Comparison of ENCODE assay signal across 12 cellular contexts in the genomic region with DNA sequence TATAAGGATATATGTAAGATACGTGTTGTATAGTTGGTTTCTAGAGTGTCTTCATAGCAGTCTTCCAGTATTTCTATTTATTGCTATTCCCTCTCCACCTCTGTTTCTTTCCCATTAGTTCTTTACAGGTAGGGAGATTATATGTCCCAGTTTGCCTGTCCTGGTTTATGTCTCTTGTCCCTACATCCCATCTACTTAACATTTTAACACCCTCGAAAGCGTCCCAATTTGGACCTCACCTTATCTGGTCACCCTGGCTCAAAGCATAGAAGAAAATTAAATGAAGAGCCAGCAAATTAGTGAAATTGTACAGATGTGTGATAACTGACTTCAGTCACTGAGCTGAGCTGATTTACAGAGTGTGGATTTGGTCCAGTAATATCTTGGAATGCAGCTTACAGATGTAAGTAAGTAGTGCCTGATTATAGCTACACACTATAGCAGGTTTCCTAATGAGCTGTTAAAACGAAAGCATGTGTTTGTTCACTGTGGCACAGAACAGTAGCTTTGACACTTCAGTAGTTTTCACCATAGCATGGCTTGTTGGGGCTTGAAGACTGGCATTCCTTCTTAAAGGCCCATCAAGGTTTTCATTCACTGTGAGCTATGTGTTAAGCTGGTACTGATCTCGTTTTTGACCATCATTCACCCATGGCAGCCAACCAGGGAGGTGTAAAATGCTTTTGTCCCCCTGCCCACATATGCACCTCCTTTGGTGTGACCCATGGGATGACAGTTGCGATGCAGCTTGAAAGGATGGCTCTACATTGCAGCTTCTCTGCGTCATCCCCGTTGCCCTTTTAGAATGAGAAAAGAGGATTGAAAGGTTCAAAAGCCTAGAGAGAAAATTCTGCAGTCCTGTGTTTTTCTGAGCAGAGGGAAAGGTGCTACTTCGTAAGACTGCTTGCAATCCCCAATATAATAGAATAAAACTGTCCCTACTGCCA.
DNase-seq lines count a peak whose midpoint lies in the region; ATAC-seq and TF ChIP-seq lines count a peak whose summit lies in the region.
"Had no signal": no experiment of that assay in that cellular context is flagged by ENCODE, and none has a peak within 500 bp of the region (broad histone marks: within the 10 kb centered on the region; RNA-seq: fewer than 3 reads in every experiment).

No MANE protein-coding gene starts in this region.

- no peak for TF ChIP-seq POLR2A in NB4 (IDR thresholded peaks at IDR 0.05; ENCODE audit: extremely low read depth, insufficient read length)

- DNase-seq in Caki2 (ENCODE audit: low read depth) (peak; percentile 36), NB4 (ENCODE audit: low read depth) (no peak), epithelial cell of prostate (ENCODE audit: low read depth, low spot score) (no peak), anterior cingulate cortex (lab: John Stamatoyannopoulos, UW) (no peak), NCI-H2029 (lab: John Stamatoyannopoulos, UW) (no peak), AG08395 (ENCODE audit: low spot score) (no peak)
- DNase-seq in naive thymus-derived CD4-positive, alpha-beta T cell = no peak
- no peak for DNase-seq in stimulated activated naive CD4-positive, alpha-beta T cell treated with Interleukin-2 at 50 U/mL for 16 hours (lab: John Stamatoyannopoulos, UW)
- DNase-seq: effector CD4-positive, alpha-beta T cell; lower lobe of right lung; NCI-H345 had no signal

- no peak for TF ChIP-seq CTCF in NB4 (IDR thresholded peaks at IDR 0.05; ENCODE audit: low read depth, low read length)

- in situ Hi-C loops in Caki2 (cut with HindIII; ENCODE audit: low pct_unique_long_range_greater_than_20kb, low sequenced_read_pairs) = no loop called here

- H3K9me3 Mint-ChIP-seq in naive thymus-derived CD4-positive, alpha-beta T cell = no peaks in the 10 kb centered on the region
- H3K9me3 Mint-ChIP-seq: activated T-helper 1 cell treated with anti-CD3 and anti-CD28 coated beads, Interleukin-12 subunit alpha, Interleukin-12 subunit beta, Interleukin-2, Interleukin-4 antibody, amounts not matched to agents 30 ng/mL and 10 ng/mL and 1 ng/mL, durations not matched to agents 14 hours and 24 hours and 36 hours had no signal

- H3K4me1 ChIP-seq in naive thymus-derived CD4-positive, alpha-beta T cell (ENCODE audit: control insufficient read depth in 2 of 2, insufficient read depth in 2 of 2, low read length in 2 of 2) = peaks cover 0 to 16% of the 10 kb centered on the region in 2 donors

- POLR2A ChIA-PET in naive thymus-derived CD4-positive, alpha-beta T cell (lab: Charles Lee) = interaction anchor here (0.8 kb wide), 1 partner anchor 181 kb away, joined by 3 read pairs; no protein-coding TSS in a partner anchor

- peaks cover 14 to 33% (median 30%) of the 10 kb centered on the region in 7 donors for H3K4me1 Mint-ChIP-seq in naive thymus-derived CD4-positive, alpha-beta T cell

- H3K4me3 Mint-ChIP-seq in naive thymus-derived CD4-positive, alpha-beta T cell = peak overlapping the region in 9 of 10 donors; percentile 35 to 87 (median 81)
- H3K4me3 Mint-ChIP-seq: activated T-helper 1 cell treated with anti-CD3 and anti-CD28 coated beads, Interleukin-12 subunit alpha, Interleukin-12 subunit beta, Interleukin-2, Interleukin-4 antibody, amounts not matched to agents 30 ng/mL and 10 ng/mL and 1 ng/mL, durations not matched to agents 14 hours and 24 hours and 36 hours had no signal

- no peaks in the 10 kb centered on the region for H3K27me3 ChIP-seq in naive thymus-derived CD4-positive, alpha-beta T cell (ENCODE audit: control insufficient read depth in 2 of 2, insufficient read depth in 2 of 2, low read length in 2 of 2)

- no peak for ATAC-seq in naive thymus-derived CD4-positive, alpha-beta T cell

- H3K9me3 ChIP-seq in naive thymus-derived CD4-positive, alpha-beta T cell (ENCODE audit: control insufficient read depth in 2 of 3, low read length in 3 of 3) = no peaks in the 10 kb centered on the region
- H3K9me3 ChIP-seq: lower lobe of right lung had no signal

- peak overlapping the region; percentile 46 for H3K27ac ChIP-seq in epithelial cell of prostate
- no peak overlapping the region for H3K27ac ChIP-seq in naive thymus-derived CD4-positive, alpha-beta T cell (ENCODE audit: low read depth, low read length)

- CTCF ChIA-PET in naive thymus-derived CD4-positive, alpha-beta T cell (lab: Charles Lee) = no interaction called here

- peak overlapping the region in 5 of 9 donors; percentile 49 to 77 (median 61) for H3K27ac Mint-ChIP-seq in naive thymus-derived CD4-positive, alpha-beta T cell
- H3K27ac Mint-ChIP-seq: activated T-helper 1 cell treated with anti-CD3 and anti-CD28 coated beads, Interleukin-12 subunit alpha, Interleukin-12 subunit beta, Interleukin-2, Interleukin-4 antibody, amounts not matched to agents 30 ng/mL and 10 ng/mL and 1 ng/mL, durations not matched to agents 14 hours and 24 hours and 36 hours had no signal

- intact Hi-C loops in naive thymus-derived CD4-positive, alpha-beta T cell (cut with micrococcal nuclease) = loop anchor here in 1 of 2 donors (2.0 kb wide), 1 partner anchor 15 kb away; no protein-coding TSS in a partner anchor

- H3K27me3 Mint-ChIP-seq in naive thymus-derived CD4-positive, alpha-beta T cell = no peaks in the 10 kb centered on the region

- H3K4me3 ChIP-seq in NB4 (ENCODE audit: low read depth, low read length) = peak overlapping the region; percentile 55
- peak overlapping the region; percentile 27 for H3K4me3 ChIP-seq in naive thymus-derived CD4-positive, alpha-beta T cell (ENCODE audit: low read length)
- H3K4me3 ChIP-seq: lower lobe of right lung had no signal

- peaks cover 0 to under 1% (median 0%) of the 10 kb centered on the region in 5 donors for H3K36me3 Mint-ChIP-seq in naive thymus-derived CD4-positive, alpha-beta T cell

- H3K36me3 ChIP-seq in naive thymus-derived CD4-positive, alpha-beta T cell (ENCODE audit: control insufficient read depth in 2 of 3, insufficient read depth in 3 of 3, low read length in 3 of 3) = no peaks in the 10 kb centered on the region
- H3K36me3 ChIP-seq: lower lobe of right lung had no signal
